ENCODE assay signal across 17 cellular contexts in genomic region chr3:121482651-121483050, GRCh38.
DNase-seq lines count a peak whose midpoint lies in the region; ATAC-seq, FAIRE-seq and TF ChIP-seq lines count a peak whose summit lies in the region.
"Had no signal": no experiment of that assay in that cellular context is flagged by ENCODE, and none has a peak within 500 bp of the region (broad histone marks: within the 10 kb centered on the region; RNA-seq: fewer than 3 reads in every experiment).

No MANE protein-coding gene starts in this region.

- H3K27me3 ChIP-seq in breast epithelium: no peaks in the 10 kb centered on the region
- H3K27me3 ChIP-seq: right lobe of liver had no signal

- CTCF ChIA-PET in MCF 10A (lab: Yijun Ruan, JAX): no interaction called here

- intact Hi-C loops in MCF 10A (cut with micrococcal nuclease): no loop called here
- intact Hi-C loops in breast epithelium (cut with DNase I; ENCODE audit: low total_unique reads): no loop called here
- intact Hi-C loops in sciatic nerve (cut with DNase I): no loop called here

- H3K27me3 Mint-ChIP-seq in MCF 10A (ENCODE audit: insufficient read depth, unreplicated experiment): no peaks in the 10 kb centered on the region

- H3K36me3 ChIP-seq in breast epithelium: no peaks in the 10 kb centered on the region
- H3K36me3 ChIP-seq: right lobe of liver had no signal

- H3K27ac ChIP-seq in breast epithelium: no peak overlapping the region
- H3K27ac ChIP-seq: right lobe of liver, WERI-Rb-1 had no signal

- peaks cover 18% of the 10 kb centered on the region for H3K4me1 Mint-ChIP-seq in MCF 10A (ENCODE audit: insufficient read depth, unreplicated experiment)

- BruUV-seq in MCF 10A (replicated peaks; lab: Mats Ljungman, UMichigan): no TSS peak

- H3K4me3 ChIP-seq in breast epithelium (no peak overlapping the region), fibroblast of the aortic adventitia (ENCODE audit: low read depth, low read length) (no peak overlapping the region)
- H3K4me3 ChIP-seq: right lobe of liver had no signal

- H3K27ac Mint-ChIP-seq in MCF 10A (ENCODE audit: low read depth, unreplicated experiment): no peak overlapping the region

- no peak for TF ChIP-seq POLR2A in breast epithelium (IDR thresholded peaks at IDR 0.05)

- peak; percentile 39 for DNase-seq in MCF 10A (ENCODE audit: unreplicated experiment)
- DNase-seq in breast epithelium (ENCODE audit: low spot score in 2 of 2): no peak
- peak; percentile 8 to 78 for DNase-seq in SW 1271 (lab: John Stamatoyannopoulos, UW)
- peak; percentile 74 for DNase-seq in fibroblast of the aortic adventitia (ENCODE audit: low read depth)
- peak; percentile 31 for DNase-seq in urothelium cell line (ENCODE audit: low spot score)
- DNase-seq in sciatic nerve (ENCODE audit: low spot score): no peak
- no peak for DNase-seq in NCI-H2196 (lab: John Stamatoyannopoulos, UW; ENCODE audit: unreplicated experiment)
- DNase-seq: amygdala, DND-41, MM.1S, NCI-H345, right lobe of liver, Right ventricle myocardium superior, WERI-Rb-1 had no signal

- POLR2A ChIA-PET in MCF 10A (lab: Yijun Ruan, JAX): no interaction called here

- no peaks in the 10 kb centered on the region for H3K4me1 ChIP-seq in breast epithelium
- H3K4me1 ChIP-seq: right lobe of liver had no signal

- no peak for TF ChIP-seq CTCF in MCF 10A (IDR thresholded peaks at IDR 0.05; ENCODE audit: unreplicated experiment)
- TF ChIP-seq CTCF in breast epithelium (IDR thresholded peaks at IDR 0.05): no peak
- TF ChIP-seq CTCF in fibroblast of the aortic adventitia (IDR thresholded peaks at IDR 0.05; ENCODE audit: insufficient read depth, low read length): no peak

- H3K4me3 Mint-ChIP-seq in MCF 10A (ENCODE audit: unreplicated experiment): no peak overlapping the region

- H3K36me3 Mint-ChIP-seq in MCF 10A (ENCODE audit: insufficient read depth, unreplicated experiment): no peaks in the 10 kb centered on the region

- H3K9me3 ChIP-seq in breast epithelium: no peaks in the 10 kb centered on the region
- H3K9me3 ChIP-seq: right lobe of liver had no signal

- ATAC-seq in HG03457 (IDR thresholded peaks at IDR 0.05; ENCODE audit: unreplicated experiment): no peak
- ATAC-seq in sciatic nerve: no peak
- ATAC-seq: right lobe of liver had no signal

- FAIRE-seq in urothelium cell line (lab: Jason Lieb, UNC): no peak
- FAIRE-seq: A204.1, GM18507 had no signal

- H3K9me3 Mint-ChIP-seq in MCF 10A (ENCODE audit: unreplicated experiment): no peaks in the 10 kb centered on the region

Comparison
In these comparisons a context has a peak if more than half of its experiments do, and no peak if none do; other contexts are left out.
1. DNase-seq: peak in MCF 10A (single experiment), SW 1271 (2 of 2), fibroblast of the aortic adventitia (single experiment) and urothelium cell line (single experiment); none in breast epithelium (0 of 2), sciatic nerve (single experiment) and NCI-H2196 (single experiment).